In the genomic region with DNA sequence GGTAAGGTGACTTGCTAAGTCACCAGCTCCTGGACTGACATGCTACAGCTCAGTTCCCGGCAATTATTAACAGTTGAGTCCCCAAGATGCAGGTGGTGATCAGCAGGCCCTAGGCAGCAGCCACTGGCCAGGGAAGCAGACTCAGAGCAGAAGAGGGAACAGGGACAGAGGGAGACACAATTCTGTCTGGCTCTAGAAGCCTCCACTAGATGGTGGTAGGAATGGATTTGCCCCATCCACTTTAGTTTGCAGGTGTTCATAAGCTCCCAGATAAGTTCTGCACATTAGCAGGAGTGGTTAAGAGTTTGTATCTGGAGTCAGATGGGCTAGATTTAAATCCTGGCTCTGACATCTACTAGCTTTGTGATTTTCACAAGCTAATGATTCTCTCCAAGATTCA, we compare ENCODE assay signal across 2 cellular contexts.
TF ChIP-seq lines count a peak whose summit lies in the region.

No MANE protein-coding gene starts in this region.

TF ChIP-seq in GM12878, 131 proteins besides CTCF, POLR2A, EP300 and RAD21 (continued from another document):
- TF ChIP-seq, protein P1, sequence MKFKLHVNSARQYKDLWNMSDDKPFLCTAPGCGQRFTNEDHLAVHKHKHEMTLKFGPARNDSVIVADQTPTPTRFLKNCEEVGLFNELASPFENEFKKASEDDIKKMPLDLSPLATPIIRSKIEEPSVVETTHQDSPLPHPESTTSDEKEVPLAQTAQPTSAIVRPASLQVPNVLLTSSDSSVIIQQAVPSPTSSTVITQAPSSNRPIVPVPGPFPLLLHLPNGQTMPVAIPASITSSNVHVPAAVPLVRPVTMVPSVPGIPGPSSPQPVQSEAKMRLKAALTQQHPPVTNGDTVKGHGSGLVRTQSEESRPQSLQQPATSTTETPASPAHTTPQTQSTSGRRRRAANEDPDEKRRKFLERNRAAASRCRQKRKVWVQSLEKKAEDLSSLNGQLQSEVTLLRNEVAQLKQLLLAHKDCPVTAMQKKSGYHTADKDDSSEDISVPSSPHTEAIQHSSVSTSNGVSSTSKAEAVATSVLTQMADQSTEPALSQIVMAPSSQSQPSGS (IDR thresholded peaks at IDR 0.05; ENCODE audit: low read length): no peak
- TF ChIP-seq TCF3 (IDR thresholded peaks at IDR 0.05; ENCODE audit: borderline replicate concordance, insufficient read depth, low read depth, low read length) (no peak), JUND (IDR thresholded peaks at IDR 0.05; ENCODE audit: low read depth, low read length) (no peak), RB1 (IDR thresholded peaks at IDR 0.05; ENCODE audit: borderline replicate concordance) (no peak), SUZ12 (IDR thresholded peaks at IDR 0.05; ENCODE audit: unreplicated experiment) (no peak), FOXK2 (IDR thresholded peaks at IDR 0.05) (no peak), BRCA1 (IDR thresholded peaks at IDR 0.05; ENCODE audit: low read depth, low read length) (no peak), FOXM1 (IDR thresholded peaks at IDR 0.05; ENCODE audit: low read depth, low read length) (no peak), ZZZ3 (IDR thresholded peaks at IDR 0.05; ENCODE audit: control insufficient read depth, insufficient read length, low read depth) (no peak), POLR2AphosphoS5 (IDR thresholded peaks at IDR 0.05; ENCODE audit: low read length) (no peak), HCFC1 (IDR thresholded peaks at IDR 0.05; ENCODE audit: low read length) (no peak), STAT3 (IDR thresholded peaks at IDR 0.05; ENCODE audit: low read depth, low read length) (no peak), SPI1 (IDR thresholded peaks at IDR 0.05; ENCODE audit: borderline replicate concordance, insufficient read depth, low read depth, low read length) (no peak), MEF2B (IDR thresholded peaks at IDR 0.05; ENCODE audit: partially characterized antibody, poor library complexity, severe bottlenecking) (no peak), JUNB (IDR thresholded peaks at IDR 0.05) (no peak), ESRRA (IDR thresholded peaks at IDR 0.05; ENCODE audit: low read length) (no peak), SREBF2 (IDR thresholded peaks at IDR 0.05; ENCODE audit: low read length) (no peak)
- TF ChIP-seq, protein P2, sequence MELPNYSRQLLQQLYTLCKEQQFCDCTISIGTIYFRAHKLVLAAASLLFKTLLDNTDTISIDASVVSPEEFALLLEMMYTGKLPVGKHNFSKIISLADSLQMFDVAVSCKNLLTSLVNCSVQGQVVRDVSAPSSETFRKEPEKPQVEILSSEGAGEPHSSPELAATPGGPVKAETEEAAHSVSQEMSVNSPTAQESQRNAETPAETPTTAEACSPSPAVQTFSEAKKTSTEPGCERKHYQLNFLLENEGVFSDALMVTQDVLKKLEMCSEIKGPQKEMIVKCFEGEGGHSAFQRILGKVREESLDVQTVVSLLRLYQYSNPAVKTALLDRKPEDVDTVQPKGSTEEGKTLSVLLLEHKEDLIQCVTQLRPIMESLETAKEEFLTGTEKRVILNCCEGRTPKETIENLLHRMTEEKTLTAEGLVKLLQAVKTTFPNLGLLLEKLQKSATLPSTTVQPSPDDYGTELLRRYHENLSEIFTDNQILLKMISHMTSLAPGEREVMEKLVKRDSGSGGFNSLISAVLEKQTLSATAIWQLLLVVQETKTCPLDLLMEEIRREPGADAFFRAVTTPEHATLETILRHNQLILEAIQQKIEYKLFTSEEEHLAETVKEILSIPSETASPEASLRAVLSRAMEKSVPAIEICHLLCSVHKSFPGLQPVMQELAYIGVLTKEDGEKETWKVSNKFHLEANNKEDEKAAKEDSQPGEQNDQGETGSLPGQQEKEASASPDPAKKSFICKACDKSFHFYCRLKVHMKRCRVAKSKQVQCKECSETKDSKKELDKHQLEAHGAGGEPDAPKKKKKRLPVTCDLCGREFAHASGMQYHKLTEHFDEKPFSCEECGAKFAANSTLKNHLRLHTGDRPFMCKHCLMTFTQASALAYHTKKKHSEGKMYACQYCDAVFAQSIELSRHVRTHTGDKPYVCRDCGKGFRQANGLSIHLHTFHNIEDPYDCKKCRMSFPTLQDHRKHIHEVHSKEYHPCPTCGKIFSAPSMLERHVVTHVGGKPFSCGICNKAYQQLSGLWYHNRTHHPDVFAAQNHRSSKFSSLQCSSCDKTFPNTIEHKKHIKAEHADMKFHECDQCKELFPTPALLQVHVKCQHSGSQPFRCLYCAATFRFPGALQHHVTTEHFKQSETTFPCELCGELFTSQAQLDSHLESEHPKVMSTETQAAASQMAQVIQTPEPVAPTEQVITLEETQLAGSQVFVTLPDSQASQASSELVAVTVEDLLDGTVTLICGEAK (IDR thresholded peaks at IDR 0.05; ENCODE audit: borderline replicate concordance): no peak
TF ChIP-seq in GM12878: peak in this region for 0.

TF ChIP-seq in WTC11, 78 proteins besides CTCF, POLR2A, EP300 and RAD21 (continued from another document):
- TF ChIP-seq, protein P3, sequence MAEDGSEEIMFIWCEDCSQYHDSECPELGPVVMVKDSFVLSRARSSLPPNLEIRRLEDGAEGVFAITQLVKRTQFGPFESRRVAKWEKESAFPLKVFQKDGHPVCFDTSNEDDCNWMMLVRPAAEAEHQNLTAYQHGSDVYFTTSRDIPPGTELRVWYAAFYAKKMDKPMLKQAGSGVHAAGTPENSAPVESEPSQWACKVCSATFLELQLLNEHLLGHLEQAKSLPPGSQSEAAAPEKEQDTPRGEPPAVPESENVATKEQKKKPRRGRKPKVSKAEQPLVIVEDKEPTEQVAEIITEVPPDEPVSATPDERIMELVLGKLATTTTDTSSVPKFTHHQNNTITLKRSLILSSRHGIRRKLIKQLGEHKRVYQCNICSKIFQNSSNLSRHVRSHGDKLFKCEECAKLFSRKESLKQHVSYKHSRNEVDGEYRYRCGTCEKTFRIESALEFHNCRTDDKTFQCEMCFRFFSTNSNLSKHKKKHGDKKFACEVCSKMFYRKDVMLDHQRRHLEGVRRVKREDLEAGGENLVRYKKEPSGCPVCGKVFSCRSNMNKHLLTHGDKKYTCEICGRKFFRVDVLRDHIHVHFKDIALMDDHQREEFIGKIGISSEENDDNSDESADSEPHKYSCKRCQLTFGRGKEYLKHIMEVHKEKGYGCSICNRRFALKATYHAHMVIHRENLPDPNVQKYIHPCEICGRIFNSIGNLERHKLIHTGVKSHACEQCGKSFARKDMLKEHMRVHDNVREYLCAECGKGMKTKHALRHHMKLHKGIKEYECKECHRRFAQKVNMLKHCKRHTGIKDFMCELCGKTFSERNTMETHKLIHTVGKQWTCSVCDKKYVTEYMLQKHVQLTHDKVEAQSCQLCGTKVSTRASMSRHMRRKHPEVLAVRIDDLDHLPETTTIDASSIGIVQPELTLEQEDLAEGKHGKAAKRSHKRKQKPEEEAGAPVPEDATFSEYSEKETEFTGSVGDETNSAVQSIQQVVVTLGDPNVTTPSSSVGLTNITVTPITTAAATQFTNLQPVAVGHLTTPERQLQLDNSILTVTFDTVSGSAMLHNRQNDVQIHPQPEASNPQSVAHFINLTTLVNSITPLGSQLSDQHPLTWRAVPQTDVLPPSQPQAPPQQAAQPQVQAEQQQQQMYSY (CRISPR knock-in tag; IDR thresholded peaks at IDR 0.05): no peak
- no peak for TF ChIP-seq FOXJ3 (CRISPR knock-in tag; IDR thresholded peaks at IDR 0.05; ENCODE audit: borderline replicate concordance)
- no peak for TF ChIP-seq IRF2 (CRISPR knock-in tag; IDR thresholded peaks at IDR 0.05; ENCODE audit: borderline replicate concordance, low read depth)
- TF ChIP-seq, protein P4, sequence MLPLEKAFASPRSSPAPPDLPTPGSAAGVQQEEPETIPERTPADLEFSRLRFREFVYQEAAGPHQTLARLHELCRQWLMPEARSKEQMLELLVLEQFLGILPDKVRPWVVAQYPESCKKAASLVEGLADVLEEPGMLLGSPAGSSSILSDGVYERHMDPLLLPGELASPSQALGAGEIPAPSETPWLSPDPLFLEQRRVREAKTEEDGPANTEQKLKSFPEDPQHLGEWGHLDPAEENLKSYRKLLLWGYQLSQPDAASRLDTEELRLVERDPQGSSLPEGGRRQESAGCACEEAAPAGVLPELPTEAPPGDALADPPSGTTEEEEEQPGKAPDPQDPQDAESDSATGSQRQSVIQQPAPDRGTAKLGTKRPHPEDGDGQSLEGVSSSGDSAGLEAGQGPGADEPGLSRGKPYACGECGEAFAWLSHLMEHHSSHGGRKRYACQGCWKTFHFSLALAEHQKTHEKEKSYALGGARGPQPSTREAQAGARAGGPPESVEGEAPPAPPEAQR (CRISPR knock-in tag; IDR thresholded peaks at IDR 0.05): no peak
- no peak for TF ChIP-seq KAT7 (CRISPR knock-in tag; IDR thresholded peaks at IDR 0.05; ENCODE audit: borderline replicate concordance)
- no peak for TF ChIP-seq TEAD4 (CRISPR knock-in tag; IDR thresholded peaks at IDR 0.05)
- no peak for TF ChIP-seq NR2C2 (CRISPR knock-in tag; IDR thresholded peaks at IDR 0.05)
- no peak for TF ChIP-seq FOXK1 (CRISPR knock-in tag; IDR thresholded peaks at IDR 0.05)
- TF ChIP-seq, protein P5, sequence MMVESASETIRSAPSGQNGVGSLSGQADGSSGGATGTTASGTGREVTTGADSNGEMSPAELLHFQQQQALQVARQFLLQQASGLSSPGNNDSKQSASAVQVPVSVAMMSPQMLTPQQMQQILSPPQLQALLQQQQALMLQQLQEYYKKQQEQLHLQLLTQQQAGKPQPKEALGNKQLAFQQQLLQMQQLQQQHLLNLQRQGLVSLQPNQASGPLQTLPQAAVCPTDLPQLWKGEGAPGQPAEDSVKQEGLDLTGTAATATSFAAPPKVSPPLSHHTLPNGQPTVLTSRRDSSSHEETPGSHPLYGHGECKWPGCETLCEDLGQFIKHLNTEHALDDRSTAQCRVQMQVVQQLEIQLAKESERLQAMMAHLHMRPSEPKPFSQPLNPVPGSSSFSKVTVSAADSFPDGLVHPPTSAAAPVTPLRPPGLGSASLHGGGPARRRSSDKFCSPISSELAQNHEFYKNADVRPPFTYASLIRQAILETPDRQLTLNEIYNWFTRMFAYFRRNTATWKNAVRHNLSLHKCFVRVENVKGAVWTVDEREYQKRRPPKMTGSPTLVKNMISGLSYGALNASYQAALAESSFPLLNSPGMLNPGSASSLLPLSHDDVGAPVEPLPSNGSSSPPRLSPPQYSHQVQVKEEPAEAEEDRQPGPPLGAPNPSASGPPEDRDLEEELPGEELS (CRISPR knock-in tag; IDR thresholded peaks at IDR 0.05): no peak
- TF ChIP-seq ZNF317 (CRISPR knock-in tag; IDR thresholded peaks at IDR 0.05; ENCODE audit: borderline replicate concordance, low read depth): no peak
- no peak for TF ChIP-seq ATF1 (CRISPR knock-in tag; IDR thresholded peaks at IDR 0.05)
- TF ChIP-seq, protein P6, sequence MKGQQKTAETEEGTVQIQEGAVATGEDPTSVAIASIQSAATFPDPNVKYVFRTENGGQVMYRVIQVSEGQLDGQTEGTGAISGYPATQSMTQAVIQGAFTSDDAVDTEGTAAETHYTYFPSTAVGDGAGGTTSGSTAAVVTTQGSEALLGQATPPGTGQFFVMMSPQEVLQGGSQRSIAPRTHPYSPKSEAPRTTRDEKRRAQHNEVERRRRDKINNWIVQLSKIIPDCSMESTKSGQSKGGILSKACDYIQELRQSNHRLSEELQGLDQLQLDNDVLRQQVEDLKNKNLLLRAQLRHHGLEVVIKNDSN (CRISPR knock-in tag; IDR thresholded peaks at IDR 0.05): no peak
